8 cellular contexts compared by ENCODE assay signal in the genomic region with DNA sequence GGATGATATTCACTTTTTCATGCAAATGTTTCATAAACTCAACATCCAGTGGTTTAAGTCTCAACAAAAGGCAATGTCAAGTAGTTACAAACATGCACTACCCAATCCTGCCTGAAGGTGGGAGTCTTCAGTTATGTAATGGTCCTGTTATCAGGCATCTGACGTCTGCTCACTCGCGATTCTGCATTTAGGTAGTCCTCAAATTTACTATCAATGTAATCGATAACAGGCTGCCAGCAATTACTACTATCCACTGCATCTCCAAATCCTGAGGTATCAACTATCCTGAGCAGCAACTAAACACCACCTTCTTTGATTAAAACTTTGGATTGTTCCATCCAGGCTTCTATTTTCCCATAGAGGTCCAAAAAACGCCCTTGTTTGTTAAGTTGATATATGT. TPM values are rescaled to one million over a fixed set of nuclear protein-coding genes. Genes with fewer than 3 reads are reported as not detected.
DNase-seq lines count a peak whose midpoint lies in the region; ATAC-seq, FAIRE-seq and TF ChIP-seq lines count a peak whose summit lies in the region.

No MANE protein-coding gene starts in this region.

- no peaks in the 10 kb centered on the region for H3K36me3 ChIP-seq in fibroblast of lung (ENCODE audit: control insufficient read depth, insufficient read depth, low read length)

- no peak overlapping the region for H2AFZ ChIP-seq in fibroblast of lung (ENCODE audit: low read length)

- CTCF ChIA-PET in GM10248 (lab: Yijun Ruan, JAX): no interaction called here

- H3K4me3 Mint-ChIP-seq in osteocyte (ENCODE audit: unreplicated experiment): no peak overlapping the region

- H3K9ac ChIP-seq in fibroblast of lung (ENCODE audit: insufficient read depth, low read length): no peak overlapping the region

- H3K79me2 ChIP-seq in fibroblast of lung (ENCODE audit: control insufficient read depth, insufficient read depth, low read length): no peaks in the 10 kb centered on the region

- DNase-seq in GM10248 (ENCODE audit: extremely low spot score) (no peak), NCI-H2196 (lab: John Stamatoyannopoulos, UW; ENCODE audit: unreplicated experiment) (peak; percentile 10), fibroblast of lung (ENCODE audit: low read depth in 2 of 2) (peak; percentile 46 to 56), osteocyte (ENCODE audit: extremely low spot score, unreplicated experiment) (no peak)
- peak; percentile 39 to 55 for DNase-seq in activated CD4-positive, alpha-beta T cell treated with anti-CD3 and anti-CD28 coated beads, Interleukin-2, amount 50 U/mL, for 48 hours

- H4K20me1 ChIP-seq in fibroblast of lung (ENCODE audit: control insufficient read depth, extremely low read depth, insufficient read depth, low read length): no peaks in the 10 kb centered on the region

- H3K9me3 ChIP-seq in fibroblast of lung (ENCODE audit: control insufficient read depth, insufficient read depth, low read depth, low read length): no peaks in the 10 kb centered on the region

- H3K4me3 ChIP-seq in fibroblast of lung (replicated peaks in 1 of 4; ENCODE audit: control extremely low read depth in 1 of 4, insufficient read depth in 1 of 4, low read depth in 3 of 4, low read length in 4 of 4): no peak overlapping the region

- peak; percentile 95 for FAIRE-seq in A204.1 (lab: Jason Lieb, UNC)

- H3K9me3 Mint-ChIP-seq in osteocyte (ENCODE audit: unreplicated experiment): no peaks in the 10 kb centered on the region

- no peak overlapping the region for H3K27ac Mint-ChIP-seq in osteocyte (ENCODE audit: unreplicated experiment)

- no peaks in the 10 kb centered on the region for H3K4me1 Mint-ChIP-seq in osteocyte (ENCODE audit: unreplicated experiment)

- H3K4me2 ChIP-seq in fibroblast of lung (ENCODE audit: extremely low read depth, insufficient read depth, low read length): no peak overlapping the region

- no peaks in the 10 kb centered on the region for H3K36me3 Mint-ChIP-seq in osteocyte (ENCODE audit: unreplicated experiment)

- H3K27me3 ChIP-seq in fibroblast of lung (ENCODE audit: control insufficient read depth, insufficient read depth, low read length): no peaks in the 10 kb centered on the region

- no peak overlapping the region for H3K27ac ChIP-seq in fibroblast of lung (ENCODE audit: insufficient read depth, low read length)

- H3K4me1 ChIP-seq in fibroblast of lung (ENCODE audit: control insufficient read depth, extremely low read depth, insufficient read depth, low read length): no peaks in the 10 kb centered on the region

- ATAC-seq in HG02588 (IDR thresholded peaks at IDR 0.05; ENCODE audit: unreplicated experiment): no peak
- no peak for ATAC-seq in HG03378 (IDR thresholded peaks at IDR 0.05; ENCODE audit: unreplicated experiment)

- no peaks in the 10 kb centered on the region for H3K27me3 Mint-ChIP-seq in osteocyte (ENCODE audit: unreplicated experiment)

- peak; percentile 41 for TF ChIP-seq CTCF in GM10248 (IDR thresholded peaks at IDR 0.05; ENCODE audit: control extremely low read depth, extremely low read depth, low read depth, missing control alignments)
- TF ChIP-seq CTCF in fibroblast of lung (conservative IDR thresholded peaks at IDR 0.05 in 1 of 2, IDR thresholded peaks at IDR 0.05 in 1 of 2; ENCODE audit: low read depth in 1 of 2, low read length in 2 of 2): peak; percentile 57 to 73
- peak; percentile 57 for TF ChIP-seq CTCF in osteocyte (IDR thresholded peaks at IDR 0.05)

- POLR2A ChIA-PET in GM10248 (lab: Yijun Ruan, JAX): no interaction called here

RNA-seq across cellular contexts. Expression of gene NLRP12, which starts 51.2 kb away (rescaled TPM):
- total RNA-seq in fibroblast of lung (under 0.01 TPM in 1 of 2 replicates, not detected in the other), osteocyte (not detected in 2 replicates)
- polyA plus RNA-seq in fibroblast of lung: not detected in 2 replicates
- not detected in 2 replicates for polyA plus RNA-seq in fibroblast of lung (2012)
- polyA minus RNA-seq in fibroblast of lung (ENCODE audit: low replicate concordance): not detected in 2 replicates

Comparison
In these comparisons a context has a peak if more than half of its experiments do, and no peak if none do; other contexts are left out.
1. DNase-seq: peak in NCI-H2196 (single experiment), activated CD4-positive, alpha-beta T cell treated with anti-CD3 and anti-CD28 coated beads, Interleukin-2, amount 50 U/mL, for 48 hours (2 of 2) and fibroblast of lung (2 of 2); none in GM10248 (single experiment) and osteocyte (single experiment).
2. Peak in every context shown above with its lines, with median percentiles within 50 percentile points of each other: CTCF ChIP-seq.